ENCODE assay signal across 8 cellular contexts in the genomic region with DNA sequence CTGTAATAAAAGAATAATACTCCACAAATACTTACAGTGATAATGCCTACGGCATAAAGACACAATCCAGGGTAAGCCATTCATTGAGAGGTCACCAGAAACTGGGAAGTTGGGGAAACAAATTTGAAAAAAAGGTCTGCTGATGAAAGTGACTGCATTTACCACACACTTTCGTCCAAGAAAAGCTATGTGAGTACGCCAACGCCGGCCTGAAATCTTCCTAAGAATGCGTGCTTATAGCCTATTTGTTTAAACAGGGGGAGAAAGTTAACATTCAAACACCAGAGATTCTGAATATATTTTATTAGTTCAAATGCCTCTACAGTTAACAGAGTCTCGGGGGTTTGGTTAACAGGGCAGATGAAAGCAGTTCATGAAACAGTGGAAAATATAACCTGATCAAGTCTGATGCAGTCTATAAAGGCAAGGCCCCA. TPM values are rescaled to one million over a fixed set of nuclear protein-coding genes. Genes with fewer than 3 reads are reported as not detected.
DNase-seq lines count a peak whose midpoint lies in the region; ATAC-seq, FAIRE-seq and TF ChIP-seq lines count a peak whose summit lies in the region.

No MANE protein-coding gene starts in this region.

- no peak for DNase-seq in GM12892 (ENCODE audit: insufficient read length)
- DNase-seq in Karpas-422, result no peak
- no peak for DNase-seq in chondrocyte (ENCODE audit: low spot score)
- DNase-seq in lung (ENCODE audit: low spot score), result no peak
- no peak for DNase-seq in tibial artery
- DNase-seq in activated CD8-positive, alpha-beta memory T cell treated with anti-CD3 and anti-CD28 coated beads, Interleukin-2, amount 50 U/mL, for 4 hours, result no peak
- no peak for DNase-seq in NCI-H748 (lab: John Stamatoyannopoulos, UW; ENCODE audit: unreplicated experiment)

- peak overlapping the region; percentile 94 for H3K4me3 ChIP-seq in Karpas-422 (ENCODE audit: low read length)
- peak overlapping the region; percentile 98 for H3K4me3 ChIP-seq in lung
- peak overlapping the region; percentile 85 to 89 for H3K4me3 ChIP-seq in tibial artery

- H3K4me1 ChIP-seq in Karpas-422 (ENCODE audit: low read length), result peaks cover 16% of the 10 kb centered on the region
- peaks cover 1 to 3% of the 10 kb centered on the region in 2 donors for H3K4me1 ChIP-seq in lung (ENCODE audit: control insufficient read depth in 2 of 2, insufficient read depth in 2 of 2, low read length in 2 of 2)
- peaks cover 0 to 36% (median 17%) of the 10 kb centered on the region in 4 donors for H3K4me1 ChIP-seq in tibial artery

- H3K4me3 Mint-ChIP-seq in chondrocyte (ENCODE audit: unreplicated experiment), result peak overlapping the region; percentile 94

- H3K27me3 ChIP-seq in Karpas-422 (ENCODE audit: low read length) (no peaks in the 10 kb centered on the region), lung (ENCODE audit: control insufficient read depth, insufficient read depth) (no peaks in the 10 kb centered on the region), tibial artery (no peaks in the 10 kb centered on the region)

- H3K27me3 Mint-ChIP-seq in chondrocyte (ENCODE audit: low read depth), result no peaks in the 10 kb centered on the region

- no peaks in the 10 kb centered on the region for H3K9me2 ChIP-seq in Karpas-422 (replicated peaks; ENCODE audit: insufficient read depth, low read length)

- peak overlapping the region; percentile 99 for H3K4me2 ChIP-seq in Karpas-422 (ENCODE audit: low read depth, low read length, poor library complexity, severe bottlenecking)

- peak overlapping the region; percentile 97 for H3K27ac Mint-ChIP-seq in chondrocyte (ENCODE audit: unreplicated experiment)

- intact Hi-C loops in tibial artery (cut with DNase I; ENCODE audit: low total_unique reads), result loop anchor here (5.0 to 10.0 kb wide), 3 partner anchors 165 to 778 kb away; a partner anchor contains a TSS

- no peak for TF ChIP-seq POLR2A in GM12892 (IDR thresholded peaks at IDR 0.05; ENCODE audit: low read depth, low read length)

- H3K36me3 Mint-ChIP-seq in chondrocyte (ENCODE audit: low read depth), result peaks cover 8% of the 10 kb centered on the region

- H3K9me3 ChIP-seq in Karpas-422 (ENCODE audit: low read length) (no peaks in the 10 kb centered on the region), lung (ENCODE audit: control insufficient read depth in 2 of 2, insufficient read depth in 1 of 2, low read length in 1 of 2) (peaks cover 0 to 1% of the 10 kb centered on the region in 2 donors), tibial artery (no peaks in the 10 kb centered on the region)

- H3K4me1 Mint-ChIP-seq in chondrocyte (ENCODE audit: low read depth), result peaks cover 21% of the 10 kb centered on the region

- 30 to 41% methylated on average over 7 of the region's 7 CpGs for WGBS in lung, 2 donors

- FAIRE-seq in GM12892 (lab: Jason Lieb, UNC), result peak; percentile 51

- TF ChIP-seq CTCF in chondrocyte (IDR thresholded peaks at IDR 0.05), result no peak
- TF ChIP-seq CTCF in lung (IDR thresholded peaks at IDR 0.05; ENCODE audit: control extremely low read depth, extremely low read depth), result no peak
- no peak for TF ChIP-seq CTCF in tibial artery (IDR thresholded peaks at IDR 0.05)

- peaks cover 41% of the 10 kb centered on the region for H3K79me2 ChIP-seq in Karpas-422 (ENCODE audit: low read length)

- H3K27ac ChIP-seq in Karpas-422 (ENCODE audit: low read length) (0 out of 2 replicates have a peak overlapping the region, but pooled peaks have one; percentile 30), lung (ENCODE audit: low read depth in 1 of 2, low read length in 1 of 2) (peak overlapping the region; percentile 73 to 99), tibial artery (peak overlapping the region; percentile 89 to 95)

- H3K9ac ChIP-seq in Karpas-422 (ENCODE audit: low read length), result peak overlapping the region; percentile 92

- H3K9me3 Mint-ChIP-seq in chondrocyte (ENCODE audit: low read depth), result no peaks in the 10 kb centered on the region

- H3K36me3 ChIP-seq in Karpas-422 (ENCODE audit: insufficient read depth, low read length) (peaks cover 27% of the 10 kb centered on the region), lung (ENCODE audit: control insufficient read depth in 2 of 2, insufficient read depth in 2 of 2, low read length in 2 of 2) (peaks cover 6 to 19% of the 10 kb centered on the region in 2 donors), tibial artery (peaks cover 18 to 26% (median 26%) of the 10 kb centered on the region in 3 donors)

- H2AFZ ChIP-seq in Karpas-422 (ENCODE audit: low read length), result peak overlapping the region; percentile 51

- peak; percentile 23 for ATAC-seq in lung (ENCODE audit: insufficient read depth, low FRiP score)
- ATAC-seq in GM21825 (IDR thresholded peaks at IDR 0.05; ENCODE audit: unreplicated experiment), result no peak

- H4K20me1 ChIP-seq in Karpas-422 (ENCODE audit: insufficient read depth, low read depth, low read length), result no peaks in the 10 kb centered on the region

RNA-seq across cellular contexts. Expression of a gene that starts 0.7 kb away (rescaled TPM):
- 33.7 TPM for polyA plus RNA-seq in GM12892 (2012; ENCODE audit: missing spikeins)
- total RNA-seq in Karpas-422 (2014; rRNA removed; shearing (Covaris generic); ENCODE audit: low replicate concordance), result 19.4 and 24.1 TPM in 2 replicates
- total RNA-seq in chondrocyte (15.0 to 22.6 TPM (median 15.4 TPM) in 3 replicates), lung (10 to 100 TPM; 15.6 to 22.6 TPM)
- 10 to 100 TPM; 30.2 to 31.9 TPM for polyA plus RNA-seq in lung

RNA-seq across cellular contexts. Expression of a gene that starts 21.8 kb away (rescaled TPM):
- polyA plus RNA-seq in GM12892 (2012; ENCODE audit: missing spikeins), result not detected
- total RNA-seq in Karpas-422 (2014; rRNA removed; shearing (Covaris generic); ENCODE audit: low replicate concordance), result not detected in 2 replicates
- 0.46 TPM in 1 of 3 replicates, not detected in the others for total RNA-seq in chondrocyte
- under 1 TPM in 1 of 2 donors, not detected in 1; 0.28 TPM for total RNA-seq in lung
- polyA plus RNA-seq in lung, result not detected

Comparison
In these comparisons a context has a peak if more than half of its experiments do, and no peak if none do; other contexts are left out.
1. H3K27ac ChIP-seq: peak in every context shown above with its lines; median percentile 92 in tibial artery; 86 in lung; 30 in Karpas-422.